Comparison of ENCODE assay signal across 8 cellular contexts in the genomic region with DNA sequence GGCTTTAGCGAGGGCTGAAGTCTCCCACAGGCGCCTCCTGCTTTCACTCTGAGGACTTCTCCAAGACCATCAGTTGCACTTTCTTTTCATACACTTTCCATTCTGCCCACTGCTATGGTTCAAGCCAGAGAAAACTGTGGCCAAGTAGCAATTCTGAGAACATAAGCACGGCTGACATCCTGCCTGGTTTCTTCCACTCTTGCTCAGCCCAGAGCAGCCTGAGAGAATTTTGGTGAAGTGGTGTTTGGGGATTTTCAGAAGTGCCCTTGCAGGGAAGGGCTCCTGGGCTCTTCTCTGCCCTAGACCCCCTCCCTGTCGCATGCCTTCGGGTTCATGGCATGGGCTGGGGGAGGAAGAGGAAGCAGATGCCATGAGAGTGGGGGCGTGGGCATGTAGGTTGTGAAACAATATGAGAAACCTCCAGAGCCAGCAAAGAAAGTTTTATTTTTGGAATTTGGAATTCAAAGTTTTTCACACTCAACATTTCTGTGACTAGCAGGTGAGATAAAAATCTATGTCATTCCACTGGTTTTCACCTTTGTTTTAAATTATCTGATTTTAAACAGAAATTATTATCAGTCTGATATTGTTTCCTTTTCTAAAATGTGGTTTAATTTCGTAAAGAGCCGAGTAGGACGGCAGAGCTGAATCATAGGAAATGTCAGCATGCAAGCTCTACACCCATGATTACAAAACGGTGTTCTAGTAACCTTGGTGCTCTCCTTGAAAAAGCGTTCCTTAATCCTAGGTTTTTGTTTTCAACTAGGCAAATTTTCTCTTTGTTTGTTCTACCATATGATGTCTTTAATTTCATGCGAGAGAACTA. TPM values are rescaled to one million over a fixed set of nuclear protein-coding genes. Genes with fewer than 3 reads are reported as not detected.
DNase-seq lines count a peak whose midpoint lies in the region; ATAC-seq and TF ChIP-seq lines count a peak whose summit lies in the region.

No MANE protein-coding gene starts in this region.

- TF ChIP-seq POLR2A in breast epithelium (IDR thresholded peaks at IDR 0.05) = no peak

- no peaks in the 10 kb centered on the region for H3K27me3 Mint-ChIP-seq in MCF 10A (ENCODE audit: insufficient read depth, unreplicated experiment)
- no peaks in the 10 kb centered on the region for H3K27me3 Mint-ChIP-seq in activated naive CD8-positive, alpha-beta T cell treated with anti-CD3 and anti-CD28 coated beads, Interleukin-2, amount 10 ng/mL, durations not matched to agents 7 days and 5 days

- H3K36me3 ChIP-seq in breast epithelium (no peaks in the 10 kb centered on the region), parathyroid adenoma (ENCODE audit: control insufficient read depth, insufficient read depth, low read length) (no peaks in the 10 kb centered on the region), aorta (ENCODE audit: control insufficient read depth in 1 of 2, insufficient read depth in 2 of 2, low read length in 1 of 2) (no peaks in the 10 kb centered on the region)

- H3K27ac Mint-ChIP-seq in MCF 10A (ENCODE audit: low read depth, unreplicated experiment) = peak overlapping the region; percentile 67
- H3K27ac Mint-ChIP-seq in activated naive CD8-positive, alpha-beta T cell treated with anti-CD3 and anti-CD28 coated beads, Interleukin-2, amount 10 ng/mL, durations not matched to agents 7 days and 5 days = peak overlapping the region; percentile 95

- no peak overlapping the region for H2AFZ ChIP-seq in parathyroid adenoma

- intact Hi-C loops in MCF 10A (cut with micrococcal nuclease) = no loop called here
- intact Hi-C loops in breast epithelium (cut with DNase I; ENCODE audit: low total_unique reads) = no loop called here
- intact Hi-C loops in aorta (cut with DNase I) = no loop called here

- no peak overlapping the region for H3K4me3 Mint-ChIP-seq in MCF 10A (ENCODE audit: unreplicated experiment)
- H3K4me3 Mint-ChIP-seq in activated naive CD8-positive, alpha-beta T cell treated with anti-CD3 and anti-CD28 coated beads, Interleukin-2, amount 10 ng/mL, durations not matched to agents 7 days and 5 days = peak overlapping the region; percentile 78

- H3K9me3 Mint-ChIP-seq in MCF 10A (ENCODE audit: unreplicated experiment) = peaks cover 31% of the 10 kb centered on the region
- peaks cover 21% of the 10 kb centered on the region for H3K9me3 Mint-ChIP-seq in activated naive CD8-positive, alpha-beta T cell treated with anti-CD3 and anti-CD28 coated beads, Interleukin-2, amount 10 ng/mL, durations not matched to agents 7 days and 5 days

- no peaks in the 10 kb centered on the region for H3K36me3 Mint-ChIP-seq in MCF 10A (ENCODE audit: insufficient read depth, unreplicated experiment)
- peaks cover 57% of the 10 kb centered on the region for H3K36me3 Mint-ChIP-seq in activated naive CD8-positive, alpha-beta T cell treated with anti-CD3 and anti-CD28 coated beads, Interleukin-2, amount 10 ng/mL, durations not matched to agents 7 days and 5 days

- ATAC-seq in activated naive CD8-positive, alpha-beta T cell treated with anti-CD3 and anti-CD28 coated beads, Interleukin-2, amount 10 ng/mL, durations not matched to agents 7 days and 5 days (ENCODE audit: low read depth) = peak; percentile 96
- ATAC-seq in aorta (ENCODE audit: low FRiP score) = peak; percentile 41

- POLR2A ChIA-PET in MCF 10A (lab: Yijun Ruan, JAX) = interaction anchor here (0.6 to 1.0 kb wide), 3 partner anchors 20 to 99 kb away, joined by 3 to 5 read pairs (median 5); no protein-coding TSS in a partner anchor
- POLR2A ChIA-PET in activated naive CD8-positive, alpha-beta T cell treated with anti-CD3 and anti-CD28 coated beads, Interleukin-2, amount 10 ng/mL, durations not matched to agents 7 days and 5 days (lab: Charles Lee) = interaction anchor here (0.5 to 3.3 kb wide), 3 partner anchors 19 to 261 kb away, joined by 3 to 31 read pairs (median 3); a partner anchor contains a TSS

- no peaks in the 10 kb centered on the region for H3K79me2 ChIP-seq in parathyroid adenoma

- no peak overlapping the region for H3K4me3 ChIP-seq in breast epithelium
- no peak overlapping the region for H3K4me3 ChIP-seq in parathyroid adenoma (ENCODE audit: low read depth, low read length)
- H3K4me3 ChIP-seq in aorta (ENCODE audit: low read length in 2 of 2) = no peak overlapping the region

- H3K4me2 ChIP-seq in parathyroid adenoma (ENCODE audit: low read length) = peak overlapping the region; percentile 32

- 64 to 74% methylated on average over 12 of the region's 12 CpGs for WGBS in aorta, 2 donors

- TF ChIP-seq CTCF in MCF 10A (IDR thresholded peaks at IDR 0.05; ENCODE audit: unreplicated experiment) = no peak
- TF ChIP-seq CTCF in breast epithelium (IDR thresholded peaks at IDR 0.05) = no peak
- TF ChIP-seq CTCF in parathyroid adenoma (IDR thresholded peaks at IDR 0.05) = no peak

- CTCF ChIA-PET in MCF 10A (lab: Yijun Ruan, JAX) = interaction anchor here (0.9 kb wide), 1 partner anchor 56 kb away, joined by 3 read pairs; no protein-coding TSS in a partner anchor

- H3K27me3 ChIP-seq in breast epithelium (no peaks in the 10 kb centered on the region), parathyroid adenoma (ENCODE audit: control insufficient read depth, insufficient read depth, low read length) (no peaks in the 10 kb centered on the region), aorta (ENCODE audit: control insufficient read depth in 1 of 2, insufficient read depth in 2 of 2, low read length in 1 of 2) (no peaks in the 10 kb centered on the region)

- H3K4me1 ChIP-seq in breast epithelium (no peaks in the 10 kb centered on the region), parathyroid adenoma (no peaks in the 10 kb centered on the region), aorta (ENCODE audit: control insufficient read depth in 1 of 2, insufficient read depth in 2 of 2, low read length in 2 of 2) (peaks cover 0 to 2% of the 10 kb centered on the region in 2 donors)

- H3K9me3 ChIP-seq in breast epithelium (peaks cover 11 to 13% of the 10 kb centered on the region in 2 donors), parathyroid adenoma (ENCODE audit: control insufficient read depth, low read length) (no peaks in the 10 kb centered on the region), aorta (ENCODE audit: control insufficient read depth, low read length) (peaks cover 9% of the 10 kb centered on the region)

- peaks cover 47% of the 10 kb centered on the region for H3K4me1 Mint-ChIP-seq in MCF 10A (ENCODE audit: insufficient read depth, unreplicated experiment)
- peaks cover 46% of the 10 kb centered on the region for H3K4me1 Mint-ChIP-seq in activated naive CD8-positive, alpha-beta T cell treated with anti-CD3 and anti-CD28 coated beads, Interleukin-2, amount 10 ng/mL, durations not matched to agents 7 days and 5 days

- H3K9ac ChIP-seq in parathyroid adenoma = no peak overlapping the region

- DNase-seq in MCF 10A (ENCODE audit: unreplicated experiment) (peak; percentile 58), breast epithelium (ENCODE audit: low spot score in 2 of 2) (no peak), aorta (peak; percentile 72 to 79), DMS 273 (lab: John Stamatoyannopoulos, UW; ENCODE audit: unreplicated experiment) (no peak), RKO (ENCODE audit: low spot score) (no peak), NCI-H1417 treated with DMSO at 0.1 percent for 48 hours (lab: John Stamatoyannopoulos, UW) (no peak)
- DNase-seq in activated naive CD8-positive, alpha-beta T cell treated with anti-CD3 and anti-CD28 coated beads, Interleukin-2, amount 10 ng/mL, durations not matched to agents 7 days and 5 days = peak; percentile 54

- no TSS peak for BruUV-seq in MCF 10A (replicated peaks; lab: Mats Ljungman, UMichigan)

- peak overlapping the region in 1 of 2 donors; percentile 13 for H3K27ac ChIP-seq in breast epithelium
- no peak overlapping the region for H3K27ac ChIP-seq in parathyroid adenoma
- H3K27ac ChIP-seq in aorta (ENCODE audit: low read depth in 1 of 2, low read length in 2 of 2) = no peak overlapping the region

RNA-seq across cellular contexts. Expression of a gene that starts 27.8 kb away (rescaled TPM):
- total RNA-seq in MCF 10A (2022) (not detected in 2 replicates), breast epithelium (1 to 10 TPM; 2.6 to 9.8 (median 4.7) TPM), aorta (1 to 10 TPM; 3.7 to 5.8 TPM)
- 10 to 100 TPM; 54.2 to 56.4 TPM for total RNA-seq in activated naive CD8-positive, alpha-beta T cell treated with anti-CD3 and anti-CD28 coated beads, Interleukin-2, amount 10 ng/mL, durations not matched to agents 7 days and 5 days
- 1 to 10 TPM in 1 of 2 donors, under 1 TPM in 1; 0.54 to 2.3 TPM for polyA plus RNA-seq in aorta

Comparison
In these comparisons a context has a peak if more than half of its experiments do, and no peak if none do; other contexts are left out.
1. DNase-seq: peak in MCF 10A (single experiment), activated naive CD8-positive, alpha-beta T cell treated with anti-CD3 and anti-CD28 coated beads, Interleukin-2, amount 10 ng/mL, durations not matched to agents 7 days and 5 days (single experiment) and aorta (2 of 2); none in breast epithelium (0 of 2), DMS 273 (single experiment), RKO (single experiment) and NCI-H1417 treated with DMSO at 0.1 percent for 48 hours (single experiment).
2. RNA of a gene that starts 27.8 kb away (total RNA-seq): 54.2 to 56.4 TPM in activated naive CD8-positive, alpha-beta T cell treated with anti-CD3 and anti-CD28 coated beads, Interleukin-2, amount 10 ng/mL, durations not matched to agents 7 days and 5 days; 3.7 to 5.8 TPM in aorta, 2.6 to 9.8 TPM in breast epithelium and not detected in MCF 10A; every median in the first group is over 4 times any median in the second.